In the genomic region with DNA sequence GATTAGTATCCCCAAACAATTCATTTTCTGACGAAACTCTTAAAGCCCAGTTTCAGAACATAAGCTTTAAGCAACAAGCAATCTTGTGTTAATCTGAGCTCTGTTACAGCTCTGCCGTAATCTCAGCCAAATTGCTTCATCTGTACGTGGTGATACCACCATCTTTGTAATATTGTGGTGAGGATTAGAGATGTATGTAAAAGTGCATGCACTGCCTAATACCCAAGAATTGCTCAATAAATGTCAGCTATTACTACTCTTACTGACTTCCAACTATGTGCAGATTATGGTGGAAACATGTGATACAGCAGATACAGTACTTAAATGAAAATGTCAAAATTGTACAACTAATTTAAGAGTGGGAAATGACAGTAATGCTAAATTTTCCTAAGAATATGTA, we compare ENCODE assay signal across 1 cellular context.
TF ChIP-seq lines count a peak whose summit lies in the region.

No MANE protein-coding gene starts in this region.

TF ChIP-seq in SK-N-SH treated with all-trans-retinoic acid at 6 μM for 48 hours, 23 proteins besides CTCF, POLR2A, EP300 and RAD21 (continued from another document):
- TF ChIP-seq, protein P1, sequence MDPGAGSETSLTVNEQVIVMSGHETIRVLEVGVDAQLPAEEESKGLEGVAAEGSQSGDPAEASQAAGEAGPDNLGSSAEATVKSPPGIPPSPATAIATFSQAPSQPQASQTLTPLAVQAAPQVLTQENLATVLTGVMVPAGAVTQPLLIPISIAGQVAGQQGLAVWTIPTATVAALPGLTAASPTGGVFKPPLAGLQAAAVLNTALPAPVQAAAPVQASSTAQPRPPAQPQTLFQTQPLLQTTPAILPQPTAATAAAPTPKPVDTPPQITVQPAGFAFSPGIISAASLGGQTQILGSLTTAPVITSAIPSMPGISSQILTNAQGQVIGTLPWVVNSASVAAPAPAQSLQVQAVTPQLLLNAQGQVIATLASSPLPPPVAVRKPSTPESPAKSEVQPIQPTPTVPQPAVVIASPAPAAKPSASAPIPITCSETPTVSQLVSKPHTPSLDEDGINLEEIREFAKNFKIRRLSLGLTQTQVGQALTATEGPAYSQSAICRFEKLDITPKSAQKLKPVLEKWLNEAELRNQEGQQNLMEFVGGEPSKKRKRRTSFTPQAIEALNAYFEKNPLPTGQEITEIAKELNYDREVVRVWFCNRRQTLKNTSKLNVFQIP (CRISPR knock-in tag; IDR thresholded peaks at IDR 0.05; ENCODE audit: borderline replicate concordance, low read depth) = no peak
- TF ChIP-seq ZFP30 (CRISPR knock-in tag; IDR thresholded peaks at IDR 0.05) = no peak
- TF ChIP-seq ZFP3 (CRISPR knock-in tag; IDR thresholded peaks at IDR 0.05) = no peak
- no peak for TF ChIP-seq RARB (CRISPR knock-in tag; IDR thresholded peaks at IDR 0.05)
